In genomic region chr7:55160539-55160938, GRCh38 we compare ENCODE assay signal across 21 cellular contexts.
A peak's percentile ranks its signal among the peaks of the same experiment; 100 is the strongest.
DNase-seq lines count a peak whose midpoint lies in the region; ATAC-seq and TF ChIP-seq lines count a peak whose summit lies in the region.
"Had no signal": no experiment of that assay in that cellular context is flagged by ENCODE, and none has a peak within 500 bp of the region (broad histone marks: within the 10 kb centered on the region; RNA-seq: fewer than 3 reads in every experiment).

No MANE protein-coding gene starts in this region.

- H3K27ac ChIP-seq in left lung, result no peak overlapping the region
- no peak overlapping the region for H3K27ac ChIP-seq in prostate gland

- ATAC-seq in left lung (peak; percentile 89), GM19452 (IDR thresholded peaks at IDR 0.05; ENCODE audit: unreplicated experiment) (no peak)
- ATAC-seq: T-cell had no signal

- TF ChIP-seq POLR2A in prostate gland (IDR thresholded peaks at IDR 0.05), result no peak

- intact Hi-C loops in left lung (cut with DNase I), result no loop called here
- intact Hi-C loops in prostate gland (cut with DNase I), result no loop called here

- H3K4me3 ChIP-seq in AG04449 (ENCODE audit: low read depth, low read length) (no peak overlapping the region), cardiac fibroblast (replicated peaks in 1 of 2; ENCODE audit: low read depth in 2 of 2, low read length in 2 of 2) (no peak overlapping the region), left lung (no peak overlapping the region), prostate gland (no peak overlapping the region)

- CTCF ChIA-PET in AG04449 (lab: Yijun Ruan, JAX), result interaction anchor here (0.9 to 3.3 kb wide), 3 partner anchors 15 to 387 kb away, joined by 3 to 19 read pairs (median 4); no protein-coding TSS in a partner anchor

- no peaks in the 10 kb centered on the region for H3K27me3 ChIP-seq in left lung
- no peaks in the 10 kb centered on the region for H3K27me3 ChIP-seq in prostate gland (replicated peaks; ENCODE audit: insufficient read depth)

- no peak for TF ChIP-seq CTCF in AG04449 (IDR thresholded peaks at IDR 0.05; ENCODE audit: insufficient read depth, low read length, missing control alignments)
- no peak for TF ChIP-seq CTCF in cardiac fibroblast (IDR thresholded peaks at IDR 0.05; ENCODE audit: low read depth, low read length)
- no peak for TF ChIP-seq CTCF in left lung (IDR thresholded peaks at IDR 0.05)
- no peak for TF ChIP-seq CTCF in prostate gland (IDR thresholded peaks at IDR 0.05)

- H3K36me3 ChIP-seq in left lung (peaks cover 0 to 71% of the 10 kb centered on the region in 2 donors), prostate gland (no peaks in the 10 kb centered on the region)

- POLR2A ChIA-PET in AG04449 (lab: Yijun Ruan, JAX), result interaction anchor here (1.0 kb wide), 1 partner anchor 28 kb away, joined by 3 read pairs; no protein-coding TSS in a partner anchor

- H3K4me1 ChIP-seq in left lung (peaks cover 0 to 4% of the 10 kb centered on the region in 2 donors), prostate gland (replicated peaks) (no peaks in the 10 kb centered on the region)

- 93% methylated on average over 4 of the region's 4 CpGs for WGBS in prostate gland

- H3K9me3 ChIP-seq in left lung (no peaks in the 10 kb centered on the region), prostate gland (no peaks in the 10 kb centered on the region)

- DNase-seq in AG04449 (ENCODE audit: low read depth, low spot score) (peak; percentile 76), HCEC 1CT (peak; percentile 64), cardiac fibroblast (ENCODE audit: low read depth in 2 of 2) (peak; percentile 74 to 87), left lung (no peak), LoVo (ENCODE audit: low spot score) (no peak), NOMO-1 treated with dmso at 0.1 percent for 144 hours (lab: John Stamatoyannopoulos, UW; ENCODE audit: unreplicated experiment) (no peak), prostate gland (ENCODE audit: low spot score) (no peak)
- DNase-seq: activated CD4-positive, alpha-beta T cell treated with anti-CD3 and anti-CD28 coated beads, Interleukin-2, amount 10 ng/mL, durations not matched to agents 24 days and 14 days; activated CD8-positive, alpha-beta memory T cell treated with anti-CD3 and anti-CD28 coated beads, Interleukin-2, amount 50 U/mL, for 4 hours; amygdala; DMS153; endodermal cell; hypothalamus; KG1; kidney; mesendoderm; NCI-H1048; NCI-H2081; stimulated activated CD4-positive, alpha-beta T cell treated with anti-CD3 and anti-CD28 coated beads, Interleukin-4, amount 100 ng/mL, for 4 hours; T-cell had no signal

Comparison
In these comparisons a context has a peak if more than half of its experiments do, and no peak if none do; other contexts are left out.
1. DNase-seq: peak in AG04449 (single experiment), HCEC 1CT (single experiment) and cardiac fibroblast (2 of 2); none in left lung (0 of 2), LoVo (single experiment), NOMO-1 treated with dmso at 0.1 percent for 144 hours (single experiment) and prostate gland (single experiment).